In the genomic region with DNA sequence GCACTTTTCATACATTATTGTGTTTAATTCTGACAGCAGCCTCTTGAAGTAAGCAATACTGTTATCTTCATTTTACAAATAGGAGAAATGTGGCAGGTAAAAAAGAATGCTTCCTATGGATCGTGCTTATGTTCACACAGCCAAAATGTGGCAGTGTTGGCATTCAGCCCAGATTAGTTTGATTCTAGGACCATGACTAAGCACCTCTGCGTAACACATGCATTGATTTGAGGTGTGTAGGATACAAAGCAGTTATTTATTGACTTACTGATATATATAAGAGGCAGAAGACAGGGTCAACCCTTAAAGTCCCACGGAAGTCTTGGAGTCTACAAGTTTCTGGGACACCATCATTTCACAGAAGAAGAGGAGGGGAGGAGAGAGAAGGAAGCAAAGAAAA, we compare ENCODE assay signal across 14 cellular contexts.
A peak's percentile ranks its signal among the peaks of the same experiment; 100 is the strongest.
DNase-seq lines count a peak whose midpoint lies in the region; ATAC-seq and TF ChIP-seq lines count a peak whose summit lies in the region.
"Had no signal": no experiment of that assay in that cellular context is flagged by ENCODE, and none has a peak within 500 bp of the region (broad histone marks: within the 10 kb centered on the region; RNA-seq: fewer than 3 reads in every experiment).

No MANE protein-coding gene starts in this region.

- no peak overlapping the region for H3K4me3 ChIP-seq in stomach
- H3K4me3 ChIP-seq in heart left ventricle: no peak overlapping the region
- H3K4me3 ChIP-seq: PC-9, skin epidermis, transverse colon had no signal

- no peaks in the 10 kb centered on the region for H3K9me3 ChIP-seq in stomach
- no peaks in the 10 kb centered on the region for H3K9me3 ChIP-seq in heart left ventricle
- H3K9me3 ChIP-seq: transverse colon had no signal

- DNase-seq in NCI-H2171 treated with DMSO at 0.1 percent for 48 hours (lab: John Stamatoyannopoulos, UW) (peak; percentile 6), NCI-H2171 (lab: John Stamatoyannopoulos, UW) (no peak), OCI-M1 (lab: John Stamatoyannopoulos, UW) (peak; percentile 52), stomach (peak; percentile 61), AG20443 (ENCODE audit: low spot score) (no peak), heart left ventricle (no peak)
- DNase-seq: cortex of kidney, NCI-H2029, transverse colon had no signal

- WGBS in stomach, 5 donors: 13 to 28% (median 18%) methylated on average over 3 of the region's 3 CpGs
- 13 to 19% (median 17%) methylated on average over 3 of the region's 3 CpGs for WGBS in heart left ventricle, 4 donors

- H3K27me3 ChIP-seq in stomach (no peaks in the 10 kb centered on the region), heart left ventricle (peaks cover 0 to 2% (median 0%) of the 10 kb centered on the region in 9 donors)
- H3K27me3 ChIP-seq: transverse colon had no signal

- TF ChIP-seq CTCF in stomach (IDR thresholded peaks at IDR 0.05) (no peak), heart left ventricle (IDR thresholded peaks at IDR 0.05) (no peak)

- H3K36me3 ChIP-seq in stomach: no peaks in the 10 kb centered on the region
- H3K36me3 ChIP-seq in heart left ventricle: no peaks in the 10 kb centered on the region
- H3K36me3 ChIP-seq: transverse colon had no signal

- H3K27ac ChIP-seq in stomach: no peak overlapping the region
- no peak overlapping the region for H3K27ac ChIP-seq in heart left ventricle
- H3K27ac ChIP-seq: PC-9, skin epidermis, transverse colon had no signal

- TF ChIP-seq POLR2A in stomach (IDR thresholded peaks at IDR 0.05): no peak
- no peak for TF ChIP-seq POLR2A in heart left ventricle (IDR thresholded peaks at IDR 0.05)

- ATAC-seq in esophagus mucosa: peak; percentile 81
- no peak for ATAC-seq in GM21528 (IDR thresholded peaks at IDR 0.05; ENCODE audit: low FRiP score, unreplicated experiment)
- no peak for ATAC-seq in heart left ventricle
- ATAC-seq: activated naive CD4-positive, alpha-beta T cell treated with anti-CD3 and anti-CD28 coated beads, Interleukin-2, amount 50 U/mL, for 72 hours had no signal

- H3K4me1 ChIP-seq in stomach (no peaks in the 10 kb centered on the region), heart left ventricle (no peaks in the 10 kb centered on the region)
- H3K4me1 ChIP-seq: transverse colon had no signal

- intact Hi-C loops in stomach (cut with DNase I; ENCODE audit: low total_unique reads) (no loop called here), heart left ventricle (cut with DNase I) (no loop called here)

- TF ChIP-seq EP300 in stomach (IDR thresholded peaks at IDR 0.05): no peak

Comparison
In these comparisons a context has a peak if more than half of its experiments do, and no peak if none do; other contexts are left out.
1. DNase-seq: peak in NCI-H2171 treated with DMSO at 0.1 percent for 48 hours (single experiment), OCI-M1 (single experiment) and stomach (single experiment); none in NCI-H2171 (single experiment), AG20443 (single experiment) and heart left ventricle (0 of 5).